ENCODE assay signal across 25 cellular contexts in the genomic region with DNA sequence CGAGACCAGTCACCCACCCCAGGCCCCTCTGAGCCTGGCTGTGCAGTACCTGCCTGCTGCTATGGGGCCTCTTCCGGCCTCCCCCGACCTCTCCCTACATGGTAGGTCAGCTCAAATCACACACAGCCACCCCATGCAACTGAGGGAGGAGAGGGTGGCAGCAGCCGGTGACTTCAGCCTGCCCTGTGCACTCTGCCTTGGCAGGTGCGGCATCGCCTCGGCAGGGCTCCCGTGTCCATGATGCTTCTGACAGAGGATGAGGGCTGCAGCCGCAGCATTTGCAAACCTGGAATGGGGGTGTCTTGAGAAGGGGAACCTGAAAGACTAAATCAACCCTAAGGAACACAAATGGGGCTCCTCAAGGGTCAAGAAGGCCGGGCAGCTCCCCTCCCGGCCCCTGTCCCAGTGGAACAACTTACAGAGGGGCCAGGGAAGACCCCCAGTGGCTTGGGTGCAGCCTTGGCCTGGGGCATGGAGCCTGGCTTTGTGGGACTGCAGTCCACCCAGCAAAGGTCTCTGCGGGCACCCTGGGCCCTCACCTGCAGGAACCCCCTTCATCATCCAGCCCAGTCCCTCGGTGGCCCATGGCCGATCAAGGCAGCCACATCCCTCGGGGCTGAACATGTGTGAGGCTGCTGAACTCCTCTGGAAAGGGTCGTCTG. TPM values are rescaled to one million over a fixed set of nuclear protein-coding genes. Genes with fewer than 3 reads are reported as not detected.
DNase-seq lines count a peak whose midpoint lies in the region; ATAC-seq, FAIRE-seq and TF ChIP-seq lines count a peak whose summit lies in the region.
"Had no signal": no experiment of that assay in that cellular context is flagged by ENCODE, and none has a peak within 500 bp of the region (broad histone marks: within the 10 kb centered on the region; RNA-seq: fewer than 3 reads in every experiment).

No MANE protein-coding gene starts in this region.

- no peaks in the 10 kb centered on the region for H3K9me3 Mint-ChIP-seq in osteocyte (ENCODE audit: unreplicated experiment)

- H3K4me3 ChIP-seq in right atrium auricular region (no peak overlapping the region), coronary artery (no peak overlapping the region)
- H3K4me3 ChIP-seq: A549, HAP-1, Peyer's patch, SJSA1 had no signal

- no peak for ATAC-seq in GM18870 (IDR thresholded peaks at IDR 0.05; ENCODE audit: unreplicated experiment)
- ATAC-seq: A549 had no signal

- H3K27me3 Mint-ChIP-seq in osteocyte (ENCODE audit: unreplicated experiment) = no peaks in the 10 kb centered on the region
- H3K27me3 Mint-ChIP-seq: B cell had no signal

- H3K36me3 ChIP-seq in right atrium auricular region = no peaks in the 10 kb centered on the region
- H3K36me3 ChIP-seq: HAP-1, Peyer's patch, SJSA1 had no signal

- no peaks in the 10 kb centered on the region for H3K4me1 ChIP-seq in right atrium auricular region
- H3K4me1 ChIP-seq: A549, HAP-1, Peyer's patch, SJSA1 had no signal

- intact Hi-C loops in cardiac septum (cut with DNase I) = no loop called here

- DNase-seq in right atrium auricular region (ENCODE audit: low spot score) = peak; percentile 16
- DNase-seq in cardiac septum (ENCODE audit: low spot score) = no peak
- DNase-seq in coronary artery (ENCODE audit: low spot score) = peak; percentile 53
- DNase-seq in osteocyte (ENCODE audit: extremely low spot score, unreplicated experiment) = peak; percentile 77
- peak; percentile 31 for DNase-seq in ureter (ENCODE audit: low spot score)
- DNase-seq in amygdala (lab: John Stamatoyannopoulos, UW) = no peak
- DNase-seq in frontal cortex (ENCODE audit: low spot score in 2 of 2) = no peak
- DNase-seq: EL, GF-D8, KBM-7, MM.1S, NCI-H1048, NCI-H1417 treated with DMSO at 0.1 percent for 48 hours, NCI-H187 treated with DMSO at 0.1 percent for 48 hours, NCI-H2107, NCI-H510A, NCI-H748 treated with DMSO at 0.1 percent for 48 hours had no signal

- H3K27me3 ChIP-seq in right atrium auricular region = no peaks in the 10 kb centered on the region
- H3K27me3 ChIP-seq: Peyer's patch had no signal

- H3K4me3 Mint-ChIP-seq in osteocyte (ENCODE audit: unreplicated experiment) = no peak overlapping the region
- H3K4me3 Mint-ChIP-seq: B cell had no signal

- no peak overlapping the region for H3K27ac Mint-ChIP-seq in osteocyte (ENCODE audit: unreplicated experiment)
- H3K27ac Mint-ChIP-seq: B cell had no signal

- H3K36me3 Mint-ChIP-seq in osteocyte (ENCODE audit: unreplicated experiment) = peaks cover 13% of the 10 kb centered on the region

- no peak for FAIRE-seq in frontal cortex (lab: Jason Lieb, UNC)
- FAIRE-seq: A549 had no signal

- TF ChIP-seq CTCF in right atrium auricular region (IDR thresholded peaks at IDR 0.05) (no peak), coronary artery (IDR thresholded peaks at IDR 0.05) (no peak), osteocyte (IDR thresholded peaks at IDR 0.05) (no peak)

- H3K27ac ChIP-seq in right atrium auricular region (no peak overlapping the region), coronary artery (no peak overlapping the region)
- H3K27ac ChIP-seq: A549, HL-60, Peyer's patch, SJSA1 had no signal

- no peaks in the 10 kb centered on the region for H3K9me3 ChIP-seq in right atrium auricular region
- H3K9me3 ChIP-seq: A549, HAP-1, Peyer's patch, SJSA1 had no signal

- H3K4me1 Mint-ChIP-seq in osteocyte (ENCODE audit: unreplicated experiment) = no peaks in the 10 kb centered on the region
- H3K4me1 Mint-ChIP-seq: B cell had no signal

RNA-seq across cellular contexts. Expression of a gene that starts 6.7 kb away (rescaled TPM):
- total RNA-seq in right atrium auricular region (not detected), cardiac septum (0.70 TPM), osteocyte (1.9 TPM in 1 of 2 replicates, not detected in the other), ureter (not detected), frontal cortex (not detected)
- total RNA-seq: HT-29, Peyer's patch had no signal

Comparison
In these comparisons a context has a peak if more than half of its experiments do, and no peak if none do; other contexts are left out.
1. DNase-seq: peak in right atrium auricular region (single experiment), coronary artery (single experiment), osteocyte (single experiment) and ureter (single experiment); none in cardiac septum (single experiment), amygdala (0 of 56) and frontal cortex (0 of 2).